9 cellular contexts compared by ENCODE assay signal in the genomic region with DNA sequence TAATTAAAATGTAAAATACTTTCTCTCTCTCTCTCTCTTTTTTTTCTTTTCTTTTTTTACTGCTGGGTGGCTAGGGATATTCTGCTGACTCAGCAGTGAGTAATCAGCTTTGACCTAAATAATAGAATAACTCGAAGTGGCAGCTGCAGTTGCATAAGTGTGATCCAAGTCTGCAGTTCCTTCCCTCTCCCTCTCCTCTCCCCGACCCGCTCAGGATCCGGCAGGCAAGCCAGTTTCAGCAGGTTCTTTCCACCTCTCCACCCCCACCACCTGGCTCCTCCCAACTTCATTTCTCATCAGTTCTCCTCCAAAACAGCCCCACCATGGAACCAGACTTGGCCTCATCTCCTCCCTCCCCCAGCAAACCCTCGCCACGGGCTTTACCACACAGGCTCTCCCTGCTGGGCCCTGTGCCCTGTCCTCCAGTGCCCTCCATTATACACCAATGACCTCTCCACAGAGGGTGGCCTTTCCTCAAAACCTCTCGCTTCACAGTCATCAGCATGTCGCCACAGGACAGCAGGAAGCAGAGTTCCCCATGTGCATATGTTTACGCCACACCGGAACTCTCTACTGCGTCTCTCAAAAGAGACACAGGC. TPM values are rescaled to one million over a fixed set of nuclear protein-coding genes. Genes with fewer than 3 reads are reported as not detected.
DNase-seq lines count a peak whose midpoint lies in the region; ATAC-seq and TF ChIP-seq lines count a peak whose summit lies in the region.
"Had no signal": no experiment of that assay in that cellular context is flagged by ENCODE, and none has a peak within 500 bp of the region (broad histone marks: within the 10 kb centered on the region; RNA-seq: fewer than 3 reads in every experiment).

No MANE protein-coding gene starts in this region.

- peaks cover 4% of the 10 kb centered on the region for H3K27me3 ChIP-seq in endodermal cell (ENCODE audit: control insufficient read depth, insufficient read depth, low read length, poor library complexity, severe bottlenecking)

- 40 to 53% methylated on average over 5 to 11 of the region's 11 CpGs for WGBS in endodermal cell (ENCODE audit: insufficient coverage in 1 of 2, insufficient read length in 1 of 2), 2 experiments

- H3K4me1 Mint-ChIP-seq in endodermal cell, result peaks cover 37% of the 10 kb centered on the region
- H3K4me1 Mint-ChIP-seq in stimulated activated naive B cell treated with anti-CD40 and anti-IgM and Interleukin-4, amounts not matched to agents 10 μg/mL and 1 μg/mL and 100 μg/mL, for 72 hours, result peaks cover 0 to 4% of the 10 kb centered on the region in 2 donors
- peaks cover 3% of the 10 kb centered on the region for H3K4me1 Mint-ChIP-seq in activated T-helper 2 cell treated with anti-CD3 and anti-CD28 coated beads, Interferon-gamma antibody, Interleukin-2, Interleukin-4, amounts not matched to agents 10 μg/mL and 5 μg/mL and 100 μg/mL, durations not matched to agents 14 hours and 24 hours and 36 hours (ENCODE audit: low read depth)

- H3K4me3 Mint-ChIP-seq in endodermal cell, result no peak overlapping the region
- no peak overlapping the region for H3K4me3 Mint-ChIP-seq in stimulated activated naive B cell treated with anti-CD40 and anti-IgM and Interleukin-4, amounts not matched to agents 10 μg/mL and 1 μg/mL and 100 μg/mL, for 72 hours
- H3K4me3 Mint-ChIP-seq in activated T-helper 2 cell treated with anti-CD3 and anti-CD28 coated beads, Interferon-gamma antibody, Interleukin-2, Interleukin-4, amounts not matched to agents 10 μg/mL and 5 μg/mL and 100 μg/mL, durations not matched to agents 14 hours and 24 hours and 36 hours (ENCODE audit: low read depth), result no peak overlapping the region
- H3K4me3 Mint-ChIP-seq: stimulated activated naive CD8-positive, alpha-beta T cell treated with anti-CD3 and anti-CD28 coated beads, Interleukin-15, Interleukin-2, amounts not matched to agents 100 ng/mL and 50 ng/mL, for 24 hours had no signal

- H3K4me3 ChIP-seq in endodermal cell (ENCODE audit: low read length) (no peak overlapping the region), mucosa of descending colon (no peak overlapping the region)

- ATAC-seq in mucosa of descending colon, result peak; percentile 67
- ATAC-seq in stimulated activated naive B cell treated with anti-CD40 and anti-IgM and Interleukin-4, amounts not matched to agents 10 μg/mL and 1 μg/mL and 100 μg/mL, for 72 hours (replicated peaks), result no peak

- intact Hi-C loops in mucosa of descending colon (cut with DNase I, micrococcal nuclease), result no loop called here
- intact Hi-C loops in activated T-helper 2 cell treated with anti-CD3 and anti-CD28 coated beads, Interferon-gamma antibody, Interleukin-2, Interleukin-4, amounts not matched to agents 10 μg/mL and 5 μg/mL and 100 μg/mL, durations not matched to agents 14 hours and 24 hours and 36 hours (cut with micrococcal nuclease), result no loop called here

- H3K27ac ChIP-seq in C4-2B (peak overlapping the region; percentile 62), endodermal cell (ENCODE audit: low read depth, low read length) (peak overlapping the region; percentile 34)

- H3K4me1 ChIP-seq in endodermal cell (ENCODE audit: control insufficient read depth, insufficient read depth, low read length) (peaks cover 7% of the 10 kb centered on the region), mucosa of descending colon (ENCODE audit: low read depth) (peaks cover 3% of the 10 kb centered on the region)

- no peak overlapping the region for H3K9ac ChIP-seq in endodermal cell (ENCODE audit: extremely low read depth, low read length, poor library complexity, severe bottlenecking)

- H3K36me3 Mint-ChIP-seq in endodermal cell (ENCODE audit: low read depth), result peaks cover 14% of the 10 kb centered on the region
- no peaks in the 10 kb centered on the region for H3K36me3 Mint-ChIP-seq in stimulated activated naive B cell treated with anti-CD40 and anti-IgM and Interleukin-4, amounts not matched to agents 10 μg/mL and 1 μg/mL and 100 μg/mL, for 72 hours
- no peaks in the 10 kb centered on the region for H3K36me3 Mint-ChIP-seq in activated T-helper 2 cell treated with anti-CD3 and anti-CD28 coated beads, Interferon-gamma antibody, Interleukin-2, Interleukin-4, amounts not matched to agents 10 μg/mL and 5 μg/mL and 100 μg/mL, durations not matched to agents 14 hours and 24 hours and 36 hours (ENCODE audit: low read depth)

- H3K27ac Mint-ChIP-seq in endodermal cell, result peak overlapping the region; percentile 83
- no peak overlapping the region for H3K27ac Mint-ChIP-seq in stimulated activated naive B cell treated with anti-CD40 and anti-IgM and Interleukin-4, amounts not matched to agents 10 μg/mL and 1 μg/mL and 100 μg/mL, for 72 hours
- no peak overlapping the region for H3K27ac Mint-ChIP-seq in activated T-helper 2 cell treated with anti-CD3 and anti-CD28 coated beads, Interferon-gamma antibody, Interleukin-2, Interleukin-4, amounts not matched to agents 10 μg/mL and 5 μg/mL and 100 μg/mL, durations not matched to agents 14 hours and 24 hours and 36 hours
- H3K27ac Mint-ChIP-seq: stimulated activated naive CD8-positive, alpha-beta T cell treated with anti-CD3 and anti-CD28 coated beads, Interleukin-15, Interleukin-2, amounts not matched to agents 100 ng/mL and 50 ng/mL, for 24 hours had no signal

- DNase-seq in NOMO-1 (lab: John Stamatoyannopoulos, UW; ENCODE audit: unreplicated experiment in 2 of 2), result peak; percentile 31 to 61
- DNase-seq in endodermal cell, result peak; percentile 86
- peak in 2 of 3 donors; percentile 37 to 69 for DNase-seq in mucosa of descending colon
- no peak for DNase-seq in central memory CD4-positive, alpha-beta T cell
- no peak for DNase-seq in stimulated activated naive B cell treated with anti-CD40 and anti-IgM and Interleukin-4, amounts not matched to agents 10 μg/mL and 1 μg/mL and 100 μg/mL, for 72 hours
- DNase-seq in activated T-helper 2 cell treated with anti-CD3 and anti-CD28 coated beads, Interferon-gamma antibody, Interleukin-2, Interleukin-4, amounts not matched to agents 10 μg/mL and 5 μg/mL and 100 μg/mL, durations not matched to agents 14 hours and 24 hours and 36 hours (ENCODE audit: low spot score), result no peak
- DNase-seq in stimulated activated naive CD4-positive, alpha-beta T cell treated with Interleukin-2 at 50 U/mL for 16 hours (lab: John Stamatoyannopoulos, UW), result no peak

- TF ChIP-seq CTCF in C4-2B (conservative IDR thresholded peaks at IDR 0.05), result no peak
- TF ChIP-seq CTCF in endodermal cell (conservative IDR thresholded peaks at IDR 0.05), result no peak
- TF ChIP-seq CTCF in mucosa of descending colon (IDR thresholded peaks at IDR 0.05), result no peak

- no peaks in the 10 kb centered on the region for H3K9me3 Mint-ChIP-seq in endodermal cell
- no peaks in the 10 kb centered on the region for H3K9me3 Mint-ChIP-seq in stimulated activated naive B cell treated with anti-CD40 and anti-IgM and Interleukin-4, amounts not matched to agents 10 μg/mL and 1 μg/mL and 100 μg/mL, for 72 hours
- H3K9me3 Mint-ChIP-seq in activated T-helper 2 cell treated with anti-CD3 and anti-CD28 coated beads, Interferon-gamma antibody, Interleukin-2, Interleukin-4, amounts not matched to agents 10 μg/mL and 5 μg/mL and 100 μg/mL, durations not matched to agents 14 hours and 24 hours and 36 hours, result no peaks in the 10 kb centered on the region
- H3K9me3 Mint-ChIP-seq: stimulated activated naive CD8-positive, alpha-beta T cell treated with anti-CD3 and anti-CD28 coated beads, Interleukin-15, Interleukin-2, amounts not matched to agents 100 ng/mL and 50 ng/mL, for 24 hours had no signal

- H3K36me3 ChIP-seq in endodermal cell (ENCODE audit: control insufficient read depth, insufficient read depth, low read length) (no peaks in the 10 kb centered on the region), mucosa of descending colon (ENCODE audit: low read depth) (no peaks in the 10 kb centered on the region)

- no peaks in the 10 kb centered on the region for H3K27me3 Mint-ChIP-seq in endodermal cell (ENCODE audit: insufficient read depth)
- H3K27me3 Mint-ChIP-seq in stimulated activated naive B cell treated with anti-CD40 and anti-IgM and Interleukin-4, amounts not matched to agents 10 μg/mL and 1 μg/mL and 100 μg/mL, for 72 hours, result peaks cover 15 to 25% of the 10 kb centered on the region in 2 donors
- no peaks in the 10 kb centered on the region for H3K27me3 Mint-ChIP-seq in activated T-helper 2 cell treated with anti-CD3 and anti-CD28 coated beads, Interferon-gamma antibody, Interleukin-2, Interleukin-4, amounts not matched to agents 10 μg/mL and 5 μg/mL and 100 μg/mL, durations not matched to agents 14 hours and 24 hours and 36 hours (ENCODE audit: low read depth)
- H3K27me3 Mint-ChIP-seq: stimulated activated naive CD8-positive, alpha-beta T cell treated with anti-CD3 and anti-CD28 coated beads, Interleukin-15, Interleukin-2, amounts not matched to agents 100 ng/mL and 50 ng/mL, for 24 hours had no signal

- H3K9me3 ChIP-seq in endodermal cell (ENCODE audit: control insufficient read depth, low read length) (no peaks in the 10 kb centered on the region), mucosa of descending colon (no peaks in the 10 kb centered on the region)

RNA-seq across cellular contexts. Expression of a gene that starts 22.4 kb away (rescaled TPM):
- 10 to 100 TPM; 47.6 to 48.9 TPM for total RNA-seq in endodermal cell
- 25.0 TPM for polyA plus RNA-seq in endodermal cell (2013, experiment 1 of 2)
- 20.3 TPM for polyA plus RNA-seq in endodermal cell (2013, experiment 2 of 2)
- 10 to 100 TPM; 16.0 to 26.4 (median 22.0) TPM for total RNA-seq in mucosa of descending colon
- 5.3 and 5.4 TPM in 2 replicates for total RNA-seq in activated T-helper 2 cell treated with anti-CD3 and anti-CD28 coated beads, Interferon-gamma antibody, Interleukin-2, Interleukin-4, amounts not matched to agents 10 μg/mL and 5 μg/mL and 100 μg/mL, durations not matched to agents 14 hours and 24 hours and 36 hours

RNA-seq across cellular contexts. Expression of a gene that starts 42.0 kb away (rescaled TPM):
- total RNA-seq in endodermal cell (not detected), mucosa of descending colon (not detected)
- not detected for polyA plus RNA-seq in endodermal cell (2013, experiment 1 of 2)
- polyA plus RNA-seq in endodermal cell (2013, experiment 2 of 2), result not detected
- not detected in 2 replicates for total RNA-seq in activated T-helper 2 cell treated with anti-CD3 and anti-CD28 coated beads, Interferon-gamma antibody, Interleukin-2, Interleukin-4, amounts not matched to agents 10 μg/mL and 5 μg/mL and 100 μg/mL, durations not matched to agents 14 hours and 24 hours and 36 hours

RNA-seq across cellular contexts. Expression of a gene that starts 56.2 kb away (rescaled TPM):
- total RNA-seq in endodermal cell, result 1 to 10 TPM in 1 of 2 donors, under 1 TPM in 1; 0.64 to 1.4 TPM
- polyA plus RNA-seq in endodermal cell (2013, experiment 1 of 2), result not detected
- not detected for polyA plus RNA-seq in endodermal cell (2013, experiment 2 of 2)
- under 1 TPM in 1 of 3 donors, not detected in 2; 0.13 TPM for total RNA-seq in mucosa of descending colon
- total RNA-seq in activated T-helper 2 cell treated with anti-CD3 and anti-CD28 coated beads, Interferon-gamma antibody, Interleukin-2, Interleukin-4, amounts not matched to agents 10 μg/mL and 5 μg/mL and 100 μg/mL, durations not matched to agents 14 hours and 24 hours and 36 hours, result not detected in 2 replicates

Comparison
In these comparisons a context has a peak if more than half of its experiments do, and no peak if none do; other contexts are left out.
1. DNase-seq: peak in NOMO-1 (2 of 2), endodermal cell (single experiment) and mucosa of descending colon (2 of 3); none in central memory CD4-positive, alpha-beta T cell (single experiment), stimulated activated naive B cell treated with anti-CD40 and anti-IgM and Interleukin-4, amounts not matched to agents 10 μg/mL and 1 μg/mL and 100 μg/mL, for 72 hours (single experiment), activated T-helper 2 cell treated with anti-CD3 and anti-CD28 coated beads, Interferon-gamma antibody, Interleukin-2, Interleukin-4, amounts not matched to agents 10 μg/mL and 5 μg/mL and 100 μg/mL, durations not matched to agents 14 hours and 24 hours and 36 hours (single experiment) and stimulated activated naive CD4-positive, alpha-beta T cell treated with Interleukin-2 at 50 U/mL for 16 hours (single experiment).